ENCODE assay signal across 1 cellular context in genomic region chr2:24824966-24825882, GRCh38.
TF ChIP-seq lines count a peak whose summit lies in the region.

No MANE protein-coding gene starts in this region.

TF ChIP-seq in K562, 482 proteins besides CTCF, POLR2A, EP300 and RAD21 (continued from another document):
- TF ChIP-seq RERE (CRISPR knock-in tag; IDR thresholded peaks at IDR 0.05; ENCODE audit: borderline replicate concordance): no peak
- no peak for TF ChIP-seq LCOR (CRISPR knock-in tag; IDR thresholded peaks at IDR 0.05)
- TF ChIP-seq ZNF184 (CRISPR knock-in tag; IDR thresholded peaks at IDR 0.05): no peak
- TF ChIP-seq ZBTB33 (CRISPR knock-in tag; IDR thresholded peaks at IDR 0.05): peak; percentile 91
- no peak for TF ChIP-seq LARP7 (IDR thresholded peaks at IDR 0.05)
- no peak for TF ChIP-seq SFPQ (IDR thresholded peaks at IDR 0.05; ENCODE audit: low read depth, low read length)
- no peak for TF ChIP-seq DNMT1 (IDR thresholded peaks at IDR 0.05)
- TF ChIP-seq ETV1 (tag; conservative IDR thresholded peaks at IDR 0.05; ENCODE audit: low read depth): no peak
- TF ChIP-seq ZNF449 (CRISPR knock-in tag; IDR thresholded peaks at IDR 0.05): no peak
- TF ChIP-seq CTCFL (IDR thresholded peaks at IDR 0.05; ENCODE audit: borderline replicate concordance, insufficient read depth, low read depth, low read length, poor library complexity, severe bottlenecking): peak; percentile 42
- no peak for TF ChIP-seq BHLHE40 (IDR thresholded peaks at IDR 0.05; ENCODE audit: low read length)
- no peak for TF ChIP-seq MNT (conservative IDR thresholded peaks at IDR 0.05)
- peak in 1 of 2 experiments; percentile 57; a peak in 1 of 3 replicates for TF ChIP-seq CBX3 (IDR thresholded peaks at IDR 0.05; ENCODE audit: borderline replicate concordance in 1 of 2, low read length in 2 of 2)
- no peak for TF ChIP-seq DEAF1 (CRISPR knock-in tag; IDR thresholded peaks at IDR 0.05)
- TF ChIP-seq MBD1 (CRISPR knock-in tag; IDR thresholded peaks at IDR 0.05): no peak
- 0 out of 2 replicates have a peak, but pooled peaks have one; percentile 30 for TF ChIP-seq CBX1 (IDR thresholded peaks at IDR 0.05; ENCODE audit: low read depth)
- TF ChIP-seq ZNF76 (CRISPR knock-in tag; IDR thresholded peaks at IDR 0.05; ENCODE audit: borderline replicate concordance): no peak
- no peak for TF ChIP-seq MTF1 (CRISPR knock-in tag; IDR thresholded peaks at IDR 0.05; ENCODE audit: borderline replicate concordance)
- TF ChIP-seq POLR2G (IDR thresholded peaks at IDR 0.05; ENCODE audit: low read depth, low read length): no peak
- no peak for TF ChIP-seq PPARD (CRISPR knock-in tag; IDR thresholded peaks at IDR 0.05)
- no peak for TF ChIP-seq CREB3 (tag; conservative IDR thresholded peaks at IDR 0.05; ENCODE audit: low read depth)
